In genomic region chr19:52992109-52993004, GRCh38 we compare ENCODE assay signal across 9 cellular contexts. TPM values are rescaled to one million over a fixed set of nuclear protein-coding genes. Genes with fewer than 3 reads are reported as not detected.
A peak's percentile ranks its signal among the peaks of the same experiment; 100 is the strongest.
DNase-seq lines count a peak whose midpoint lies in the region; ATAC-seq and TF ChIP-seq lines count a peak whose summit lies in the region.
"Had no signal": no experiment of that assay in that cellular context is flagged by ENCODE, and none has a peak within 500 bp of the region (broad histone marks: within the 10 kb centered on the region; RNA-seq: fewer than 3 reads in every experiment).

No MANE protein-coding gene starts in this region.

- peaks cover 0 to 8% of the 10 kb centered on the region in 2 donors for H3K4me1 ChIP-seq in lung (ENCODE audit: control insufficient read depth in 2 of 2, insufficient read depth in 2 of 2, low read length in 2 of 2)

- no peaks in the 10 kb centered on the region for H3K27me3 ChIP-seq in lung (ENCODE audit: control insufficient read depth, insufficient read depth)

- H3K36me3 Mint-ChIP-seq in activated T-cell treated with anti-CD3 and anti-CD28 coated beads, Interleukin-2, amount 50 U/mL, for 4 hours (ENCODE audit: insufficient read depth) = peaks cover 8% of the 10 kb centered on the region
- H3K36me3 Mint-ChIP-seq in type B pancreatic cell = peaks cover 13% of the 10 kb centered on the region

- H3K27me3 Mint-ChIP-seq in activated T-cell treated with anti-CD3 and anti-CD28 coated beads, Interleukin-2, amount 50 U/mL, for 4 hours (ENCODE audit: low read depth) = peaks cover 10% of the 10 kb centered on the region
- no peaks in the 10 kb centered on the region for H3K27me3 Mint-ChIP-seq in type B pancreatic cell

- H3K27ac ChIP-seq in coronary artery (peak overlapping the region; percentile 44 to 70), lung (ENCODE audit: low read depth in 1 of 2, low read length in 1 of 2) (peak overlapping the region; percentile 4 to 68)
- H3K27ac ChIP-seq: SK-N-MC had no signal

- H3K9me3 ChIP-seq in lung (ENCODE audit: control insufficient read depth in 2 of 2, insufficient read depth in 1 of 2, low read length in 1 of 2) = peaks cover 0 to 3% of the 10 kb centered on the region in 2 donors

- TF ChIP-seq CTCF in coronary artery (IDR thresholded peaks at IDR 0.05) (no peak), lung (IDR thresholded peaks at IDR 0.05; ENCODE audit: control extremely low read depth, extremely low read depth) (no peak), type B pancreatic cell (conservative IDR thresholded peaks at IDR 0.05) (no peak), GM10266 (IDR thresholded peaks at IDR 0.05; ENCODE audit: control insufficient read depth, insufficient read depth, low read depth, missing control alignments) (no peak)

- no peak for DNase-seq in activated T-cell treated with anti-CD3 and anti-CD28 coated beads, Interleukin-2, amount 50 U/mL, for 4 hours
- DNase-seq in activated T-cell treated with anti-CD3 and anti-CD28 coated beads, Interleukin-2, amount 50 U/mL, for 1 hour = no peak
- DNase-seq in coronary artery (ENCODE audit: low spot score) (no peak), lung (ENCODE audit: low spot score) (no peak), type B pancreatic cell (ENCODE audit: extremely low spot score, unreplicated experiment) (no peak), NCI-H1417 treated with DMSO at 0.1 percent for 48 hours (lab: John Stamatoyannopoulos, UW) (no peak), DMS153 treated with DMSO at 0.1 percent for 48 hours (lab: John Stamatoyannopoulos, UW; ENCODE audit: unreplicated experiment) (no peak), GM10266 (ENCODE audit: extremely low spot score) (no peak)

- no peak for ATAC-seq in activated T-cell treated with anti-CD3 and anti-CD28 coated beads, Interleukin-2, amount 50 U/mL, for 4 hours
- no peak for ATAC-seq in lung (ENCODE audit: insufficient read depth, low FRiP score)

- peaks cover 16% of the 10 kb centered on the region for H3K9me3 Mint-ChIP-seq in activated T-cell treated with anti-CD3 and anti-CD28 coated beads, Interleukin-2, amount 50 U/mL, for 4 hours
- H3K9me3 Mint-ChIP-seq in type B pancreatic cell = no peaks in the 10 kb centered on the region

- H3K4me3 ChIP-seq in coronary artery (peak overlapping the region; percentile 66), lung (peak overlapping the region; percentile 22)

- H3K27ac Mint-ChIP-seq in type B pancreatic cell = peak overlapping the region; percentile 91

- WGBS in lung, 2 donors = 20 to 22% methylated on average over 26 of the region's 26 CpGs

- H3K4me3 Mint-ChIP-seq in activated T-cell treated with anti-CD3 and anti-CD28 coated beads, Interleukin-2, amount 50 U/mL, for 4 hours = peak overlapping the region; percentile 74
- H3K4me3 Mint-ChIP-seq in type B pancreatic cell = peak overlapping the region; percentile 91

- H3K4me1 Mint-ChIP-seq in activated T-cell treated with anti-CD3 and anti-CD28 coated beads, Interleukin-2, amount 50 U/mL, for 4 hours (ENCODE audit: low read depth) = peaks cover 16% of the 10 kb centered on the region
- H3K4me1 Mint-ChIP-seq in type B pancreatic cell (ENCODE audit: unreplicated experiment) = peaks cover 18% of the 10 kb centered on the region

- H3K36me3 ChIP-seq in lung (ENCODE audit: control insufficient read depth in 2 of 2, insufficient read depth in 2 of 2, low read length in 2 of 2) = peaks cover 0 to 4% of the 10 kb centered on the region in 2 donors

RNA-seq across cellular contexts. Expression of gene ERVV-1, which starts 21.4 kb away (rescaled TPM):
- total RNA-seq in activated T-cell treated with anti-CD3 and anti-CD28 coated beads, Interleukin-2, amount 50 U/mL, for 4 hours = not detected
- total RNA-seq in lung = not detected
- not detected for polyA plus RNA-seq in lung
- 0.17 and 0.50 TPM in 2 replicates for total RNA-seq in type B pancreatic cell (ENCODE audit: low replicate concordance)

RNA-seq across cellular contexts. Expression of gene ZNF816, which starts 29.7 kb away (rescaled TPM):
- total RNA-seq in activated T-cell treated with anti-CD3 and anti-CD28 coated beads, Interleukin-2, amount 50 U/mL, for 4 hours = 1 to 10 TPM; 4.0 to 4.7 (median 4.6) TPM
- total RNA-seq in lung (10 to 100 TPM; 10.2 to 20.9 TPM), type B pancreatic cell (ENCODE audit: low replicate concordance) (17.2 and 18.1 TPM in 2 replicates)
- 1 to 10 TPM; 2.9 to 3.7 TPM for polyA plus RNA-seq in lung

RNA-seq across cellular contexts. Expression of gene ERVV-2, which starts 52.2 kb away (rescaled TPM):
- not detected for total RNA-seq in activated T-cell treated with anti-CD3 and anti-CD28 coated beads, Interleukin-2, amount 50 U/mL, for 4 hours
- total RNA-seq in lung = not detected
- polyA plus RNA-seq in lung = not detected
- total RNA-seq in type B pancreatic cell (ENCODE audit: low replicate concordance) = 0.53 and 2.2 TPM in 2 replicates
